1 cellular context compared by ENCODE assay signal in genomic region chr17:82668024-82668630, GRCh38.
TF ChIP-seq lines count a peak whose summit lies in the region.

No MANE protein-coding gene starts in this region.

TF ChIP-seq in SK-N-SH treated with all-trans-retinoic acid at 6 μM for 48 hours, 23 proteins besides CTCF, POLR2A, EP300 and RAD21 (continued from another document):
- TF ChIP-seq CSRNP3 (CRISPR knock-in tag; IDR thresholded peaks at IDR 0.05) (no peak), ZNF565 (CRISPR knock-in tag; conservative IDR thresholded peaks at IDR 0.05; ENCODE audit: low read depth) (no peak), ZFP30 (CRISPR knock-in tag; IDR thresholded peaks at IDR 0.05) (no peak)
